Comparison of ENCODE assay signal across 8 cellular contexts in the genomic region with DNA sequence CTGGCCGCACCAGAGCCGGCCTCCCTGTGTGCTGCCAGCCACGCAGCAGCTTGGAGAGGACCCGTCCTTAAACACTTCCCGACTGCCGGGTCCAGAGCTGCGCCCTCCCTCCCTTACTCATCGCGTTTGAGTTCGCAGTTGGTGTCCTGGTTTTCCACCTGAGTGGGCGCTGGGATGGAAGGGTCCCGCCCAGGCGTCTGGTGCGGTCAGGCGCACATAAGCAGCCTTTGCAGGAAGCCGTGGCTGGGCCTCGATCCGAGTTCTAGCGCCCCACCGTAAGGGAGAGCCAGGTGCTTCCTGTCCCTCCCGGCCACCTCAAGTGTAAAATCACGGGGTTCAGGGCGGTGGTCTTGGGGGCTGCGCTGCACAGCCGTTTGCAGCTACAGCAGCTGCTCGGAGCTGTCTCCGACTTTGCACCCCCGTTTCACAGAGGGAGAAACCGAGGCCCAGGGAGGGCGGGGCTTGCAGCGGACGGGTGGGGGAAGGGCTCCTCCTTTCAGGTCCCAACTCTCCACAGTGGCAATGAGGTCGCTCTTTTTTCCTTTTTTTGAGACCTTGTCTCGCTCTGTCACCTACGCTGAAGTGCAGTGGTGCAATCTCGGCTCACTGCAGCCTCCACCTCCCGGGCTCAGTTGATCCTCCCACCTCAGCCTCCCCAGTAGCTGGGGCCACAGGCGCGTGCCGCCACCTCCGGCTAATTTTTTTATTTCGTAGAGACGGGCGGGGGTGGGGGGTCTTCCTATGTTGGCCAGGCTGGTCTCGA. TPM values are rescaled to one million over a fixed set of nuclear protein-coding genes. Genes with fewer than 3 reads are reported as not detected.
DNase-seq lines count a peak whose midpoint lies in the region; ATAC-seq, FAIRE-seq and TF ChIP-seq lines count a peak whose summit lies in the region.

No MANE protein-coding gene starts in this region.

- peak overlapping the region; percentile 74 for H3K4me2 ChIP-seq in keratinocyte (ENCODE audit: control insufficient read depth, extremely low read depth, insufficient read depth, low read depth, low read length)

- peak overlapping the region; percentile 73 for H3K4me3 Mint-ChIP-seq in activated naive CD4-positive, alpha-beta T cell treated with anti-CD3 and anti-CD28 coated beads, Interleukin-2, amount 10 ng/mL, durations not matched to agents 7 days and 5 days
- peak overlapping the region; percentile 74 for H3K4me3 Mint-ChIP-seq in activated T-cell treated with anti-CD3 and anti-CD28 coated beads, Interleukin-2, amount 50 U/mL, for 24 hours

- H3K79me2 ChIP-seq in keratinocyte (ENCODE audit: control insufficient read depth, insufficient read depth, low read length): peaks cover 19% of the 10 kb centered on the region

- DNase-seq in activated naive CD4-positive, alpha-beta T cell treated with anti-CD3 and anti-CD28 coated beads, Interleukin-2, amount 10 ng/mL, durations not matched to agents 7 days and 5 days: peak; percentile 52
- DNase-seq in activated naive CD4-positive, alpha-beta T cell treated with anti-CD3 and anti-CD28 coated beads, Interleukin-2, amount 50 U/mL, for 72 hours (ENCODE audit: low spot score in 2 of 2): no peak
- DNase-seq in activated T-cell treated with anti-CD3 and anti-CD28 coated beads, Interleukin-2, amount 50 U/mL, for 24 hours: peak; percentile 46
- DNase-seq in keratinocyte (ENCODE audit: low read depth, low spot score): no peak
- DNase-seq in tibial nerve (ENCODE audit: low spot score in 2 of 2): no peak

- H4K20me1 ChIP-seq in keratinocyte (ENCODE audit: control insufficient read depth, extremely low read depth, insufficient read depth, low read length): peaks cover 9% of the 10 kb centered on the region

- peaks cover 2% of the 10 kb centered on the region for H3K36me3 Mint-ChIP-seq in activated naive CD4-positive, alpha-beta T cell treated with anti-CD3 and anti-CD28 coated beads, Interleukin-2, amount 10 ng/mL, durations not matched to agents 7 days and 5 days
- no peaks in the 10 kb centered on the region for H3K36me3 Mint-ChIP-seq in activated naive CD4-positive, alpha-beta T cell treated with anti-CD3 and anti-CD28 coated beads, Interleukin-2, amount 50 U/mL, for 72 hours
- peaks cover 10% of the 10 kb centered on the region for H3K36me3 Mint-ChIP-seq in activated T-cell treated with anti-CD3 and anti-CD28 coated beads, Interleukin-2, amount 50 U/mL, for 24 hours (ENCODE audit: low read depth)

- TF ChIP-seq CTCF in keratinocyte (optimal IDR thresholded peaks at IDR 0.05 in 1 of 3, IDR thresholded peaks at IDR 0.05 in 1 of 3, conservative IDR thresholded peaks at IDR 0.05 in 1 of 3; ENCODE audit: extremely low read depth in 1 of 3, insufficient read depth in 2 of 3, low read length in 3 of 3) (no peak), tibial nerve (IDR thresholded peaks at IDR 0.05) (no peak)

- H3K27ac Mint-ChIP-seq in activated naive CD4-positive, alpha-beta T cell treated with anti-CD3 and anti-CD28 coated beads, Interleukin-2, amount 10 ng/mL, durations not matched to agents 7 days and 5 days: peak overlapping the region; percentile 49
- no peak overlapping the region for H3K27ac Mint-ChIP-seq in activated naive CD4-positive, alpha-beta T cell treated with anti-CD3 and anti-CD28 coated beads, Interleukin-2, amount 50 U/mL, for 72 hours
- no peak overlapping the region for H3K27ac Mint-ChIP-seq in activated T-cell treated with anti-CD3 and anti-CD28 coated beads, Interleukin-2, amount 50 U/mL, for 24 hours

- TF ChIP-seq EP300 in tibial nerve (IDR thresholded peaks at IDR 0.05): no peak

- H3K9me3 Mint-ChIP-seq in activated naive CD4-positive, alpha-beta T cell treated with anti-CD3 and anti-CD28 coated beads, Interleukin-2, amount 10 ng/mL, durations not matched to agents 7 days and 5 days: no peaks in the 10 kb centered on the region
- no peaks in the 10 kb centered on the region for H3K9me3 Mint-ChIP-seq in activated naive CD4-positive, alpha-beta T cell treated with anti-CD3 and anti-CD28 coated beads, Interleukin-2, amount 50 U/mL, for 72 hours
- no peaks in the 10 kb centered on the region for H3K9me3 Mint-ChIP-seq in activated T-cell treated with anti-CD3 and anti-CD28 coated beads, Interleukin-2, amount 50 U/mL, for 24 hours

- H3K36me3 ChIP-seq in keratinocyte (ENCODE audit: control insufficient read depth in 2 of 2, extremely low read depth in 1 of 2, insufficient read depth in 2 of 2, low read length in 2 of 2) (no peaks in the 10 kb centered on the region), tibial nerve (peaks cover 0 to 27% (median 0%) of the 10 kb centered on the region in 3 donors)

- H3K27ac ChIP-seq in keratinocyte (ENCODE audit: control insufficient read depth, insufficient read depth, low read length): no peak overlapping the region
- no peak overlapping the region for H3K27ac ChIP-seq in tibial nerve

- dilution Hi-C loops in keratinocyte (cut with MboI; ENCODE audit: extremely low pct_ligation_motif_present, low sequenced_read_pairs): no loop called here

- CTCF ChIA-PET in activated naive CD4-positive, alpha-beta T cell treated with anti-CD3 and anti-CD28 coated beads, Interleukin-2, amount 10 ng/mL, durations not matched to agents 7 days and 5 days (lab: Charles Lee): interaction anchor here (0.7 to 2.2 kb wide), 4 partner anchors 112 to 154 kb away, joined by 3 to 6 read pairs (median 3); no protein-coding TSS in a partner anchor

- H3K9ac ChIP-seq in keratinocyte (ENCODE audit: control insufficient read depth, extremely low read depth, insufficient read depth, low read length): no peak overlapping the region

- H3K9me3 ChIP-seq in keratinocyte (ENCODE audit: control insufficient read depth, low read depth, low read length) (no peaks in the 10 kb centered on the region), tibial nerve (no peaks in the 10 kb centered on the region)

- H2AFZ ChIP-seq in keratinocyte (ENCODE audit: control insufficient read depth, low read length): no peak overlapping the region

- H3K9me1 ChIP-seq in keratinocyte (ENCODE audit: control insufficient read depth, extremely low read depth, insufficient read depth, low read length): no peaks in the 10 kb centered on the region

- FAIRE-seq in keratinocyte (lab: Jason Lieb, UNC): no peak

- no peak for ATAC-seq in activated naive CD4-positive, alpha-beta T cell treated with anti-CD3 and anti-CD28 coated beads, Interleukin-2, amount 50 U/mL, for 72 hours
- ATAC-seq in HG03025 (IDR thresholded peaks at IDR 0.05; ENCODE audit: low FRiP score, unreplicated experiment): no peak
- no peak for ATAC-seq in HG02884 (IDR thresholded peaks at IDR 0.05; ENCODE audit: unreplicated experiment)
- ATAC-seq in HG03354 (IDR thresholded peaks at IDR 0.05; ENCODE audit: poor library complexity, severe bottlenecking, unreplicated experiment): no peak

- H3K4me1 ChIP-seq in keratinocyte (ENCODE audit: control insufficient read depth, extremely low read depth, insufficient read depth, low read length): peaks cover 12% of the 10 kb centered on the region
- H3K4me1 ChIP-seq in tibial nerve: peaks cover 0 to 30% (median 15%) of the 10 kb centered on the region in 4 donors

- peaks cover 34% of the 10 kb centered on the region for H3K27me3 Mint-ChIP-seq in activated naive CD4-positive, alpha-beta T cell treated with anti-CD3 and anti-CD28 coated beads, Interleukin-2, amount 10 ng/mL, durations not matched to agents 7 days and 5 days
- H3K27me3 Mint-ChIP-seq in activated T-cell treated with anti-CD3 and anti-CD28 coated beads, Interleukin-2, amount 50 U/mL, for 24 hours: peaks cover 16% of the 10 kb centered on the region

- H3K4me3 ChIP-seq in keratinocyte (ENCODE audit: control insufficient read depth in 2 of 3, extremely low read depth in 1 of 3, insufficient read depth in 2 of 3, low read depth in 1 of 3, low read length in 3 of 3): peak overlapping the region in 2 of 3 experiments; percentile 39 to 52
- H3K4me3 ChIP-seq in tibial nerve: peak overlapping the region; percentile 33 to 68 (median 44)

- TF ChIP-seq POLR2A in tibial nerve (IDR thresholded peaks at IDR 0.05): no peak

- H3K27me3 ChIP-seq in keratinocyte (ENCODE audit: control insufficient read depth, extremely low read depth, insufficient read depth, low read length) (no peaks in the 10 kb centered on the region), tibial nerve (peaks cover 0 to 8% of the 10 kb centered on the region in 2 donors)

- H3K4me1 Mint-ChIP-seq in activated naive CD4-positive, alpha-beta T cell treated with anti-CD3 and anti-CD28 coated beads, Interleukin-2, amount 10 ng/mL, durations not matched to agents 7 days and 5 days: peaks cover 18% of the 10 kb centered on the region
- H3K4me1 Mint-ChIP-seq in activated T-cell treated with anti-CD3 and anti-CD28 coated beads, Interleukin-2, amount 50 U/mL, for 24 hours (ENCODE audit: low read depth): peaks cover 17% of the 10 kb centered on the region

- WGBS in tibial nerve, 2 donors: 66 to 69% methylated on average over 44 to 45 of the region's 45 CpGs

RNA-seq across cellular contexts. Expression of a gene that starts 51.3 kb away (rescaled TPM):
- not detected for total RNA-seq in activated naive CD4-positive, alpha-beta T cell treated with anti-CD3 and anti-CD28 coated beads, Interleukin-2, amount 50 U/mL, for 72 hours
- not detected in 3 replicates for polyA plus RNA-seq in keratinocyte
- polyA plus RNA-seq in keratinocyte (2011; ENCODE audit: low read depth): not detected
- polyA plus RNA-seq in keratinocyte (2011; cell fraction: cytosol; rRNA removed): not detected in 2 replicates
- not detected in 2 replicates for polyA plus RNA-seq in keratinocyte (2011; cell fraction: nucleus; rRNA removed)
- polyA plus RNA-seq in keratinocyte (2012; ENCODE audit: low replicate concordance): not detected in 2 replicates
- not detected in 3 replicates for polyA minus RNA-seq in keratinocyte
- polyA minus RNA-seq in keratinocyte (2011; cell fraction: cytosol; rRNA and poly(A)+ RNA removed): not detected
- polyA minus RNA-seq in keratinocyte (2011; cell fraction: nucleus; rRNA and poly(A)+ RNA removed): not detected in 2 replicates
- not detected for total RNA-seq in tibial nerve

RNA-seq across cellular contexts. Expression of a gene that starts 59.5 kb away (rescaled TPM):
- total RNA-seq in activated naive CD4-positive, alpha-beta T cell treated with anti-CD3 and anti-CD28 coated beads, Interleukin-2, amount 50 U/mL, for 72 hours: not detected
- not detected in 3 replicates for polyA plus RNA-seq in keratinocyte
- not detected for polyA plus RNA-seq in keratinocyte (2011; ENCODE audit: low read depth)
- not detected in 2 replicates for polyA plus RNA-seq in keratinocyte (2011; cell fraction: cytosol; rRNA removed)
- polyA plus RNA-seq in keratinocyte (2011; cell fraction: nucleus; rRNA removed): not detected in 2 replicates
- polyA plus RNA-seq in keratinocyte (2012; ENCODE audit: low replicate concordance): not detected in 2 replicates
- not detected in 3 replicates for polyA minus RNA-seq in keratinocyte
- not detected for polyA minus RNA-seq in keratinocyte (2011; cell fraction: cytosol; rRNA and poly(A)+ RNA removed)
- not detected in 2 replicates for polyA minus RNA-seq in keratinocyte (2011; cell fraction: nucleus; rRNA and poly(A)+ RNA removed)
- not detected for total RNA-seq in tibial nerve

Comparison
In these comparisons a context has a peak if more than half of its experiments do, and no peak if none do; other contexts are left out.
1. DNase-seq: peak in activated naive CD4-positive, alpha-beta T cell treated with anti-CD3 and anti-CD28 coated beads, Interleukin-2, amount 10 ng/mL, durations not matched to agents 7 days and 5 days (single experiment) and activated T-cell treated with anti-CD3 and anti-CD28 coated beads, Interleukin-2, amount 50 U/mL, for 24 hours (single experiment); none in activated naive CD4-positive, alpha-beta T cell treated with anti-CD3 and anti-CD28 coated beads, Interleukin-2, amount 50 U/mL, for 72 hours (0 of 2), keratinocyte (single experiment) and tibial nerve (0 of 2).